Comparison of ENCODE assay signal across 8 cellular contexts in genomic region chr11:67630230-67630942, GRCh38. TPM values are rescaled to one million over a fixed set of nuclear protein-coding genes. Genes with fewer than 3 reads are reported as not detected.
DNase-seq lines count a peak whose midpoint lies in the region; ATAC-seq lines count a peak whose summit lies in the region.

No MANE protein-coding gene starts in this region.

- H3K4me3 Mint-ChIP-seq in activated CD8-positive, alpha-beta memory T cell treated with anti-CD3 and anti-CD28 coated beads, Interleukin-2, amount 10 ng/mL, durations not matched to agents 7 days and 5 days: peak overlapping the region; percentile 76

- no peaks in the 10 kb centered on the region for H3K27me3 ChIP-seq in HUES48 (ENCODE audit: control insufficient read depth, insufficient read depth, low read length)

- H3K27ac ChIP-seq in HUES48 (ENCODE audit: low read depth, low read length): peak overlapping the region; percentile 93

- peak overlapping the region; percentile 94 for H3K4me3 ChIP-seq in HUES48 (ENCODE audit: low read depth, low read length)

- H3K9me3 ChIP-seq in HUES48 (ENCODE audit: control insufficient read depth, insufficient read depth, low read length): no peaks in the 10 kb centered on the region

- H3K27me3 Mint-ChIP-seq in activated CD8-positive, alpha-beta memory T cell treated with anti-CD3 and anti-CD28 coated beads, Interleukin-2, amount 10 ng/mL, durations not matched to agents 7 days and 5 days: no peaks in the 10 kb centered on the region

- H3K9me3 Mint-ChIP-seq in activated CD8-positive, alpha-beta memory T cell treated with anti-CD3 and anti-CD28 coated beads, Interleukin-2, amount 10 ng/mL, durations not matched to agents 7 days and 5 days (ENCODE audit: low read depth): no peaks in the 10 kb centered on the region

- H3K4me1 Mint-ChIP-seq in activated CD8-positive, alpha-beta memory T cell treated with anti-CD3 and anti-CD28 coated beads, Interleukin-2, amount 10 ng/mL, durations not matched to agents 7 days and 5 days: peaks cover 13% of the 10 kb centered on the region

- peak overlapping the region; percentile 78 for H3K9ac ChIP-seq in HUES48 (ENCODE audit: low read depth, low read length)

- DNase-seq in DMS 273 treated with DMSO at 0.1 percent for 48 hours (lab: John Stamatoyannopoulos, UW): peak; percentile 83
- peak; percentile 97 for DNase-seq in NOMO-1 treated with DMSO at 0.1 percent for 48 hours (lab: John Stamatoyannopoulos, UW; ENCODE audit: unreplicated experiment)
- peak; percentile 99 for DNase-seq in activated CD8-positive, alpha-beta memory T cell treated with anti-CD3 and anti-CD28 coated beads, Interleukin-2, amount 10 ng/mL, durations not matched to agents 7 days and 5 days
- peak; percentile 97 for DNase-seq in epidermal melanocyte (ENCODE audit: insufficient read length, low spot score)
- peak; percentile 79 for DNase-seq in middle frontal gyrus (ENCODE audit: extremely low spot score, low spot score)
- DNase-seq in stimulated activated CD8-positive, alpha-beta memory T cell treated with anti-CD3 and anti-CD28 coated beads, Interleukin-4, amount 100 ng/mL, for 24 hours (ENCODE audit: low read depth): peak; percentile 93

- CTCF ChIA-PET in activated CD8-positive, alpha-beta memory T cell treated with anti-CD3 and anti-CD28 coated beads, Interleukin-2, amount 10 ng/mL, durations not matched to agents 7 days and 5 days (lab: Charles Lee): interaction anchor here (0.7 to 8.4 kb wide), 23 partner anchors 9 to 293 kb away, joined by 3 to 157 read pairs (median 8); partner anchors contain the start of genes ACY3, GSTP1, POLD4 and TBX10

- H3K27ac Mint-ChIP-seq in activated CD8-positive, alpha-beta memory T cell treated with anti-CD3 and anti-CD28 coated beads, Interleukin-2, amount 10 ng/mL, durations not matched to agents 7 days and 5 days: peak overlapping the region; percentile 87

- ATAC-seq in GM21423 (IDR thresholded peaks at IDR 0.05; ENCODE audit: unreplicated experiment): peak; percentile 66
- peak; percentile 76 for ATAC-seq in activated CD8-positive, alpha-beta memory T cell treated with anti-CD3 and anti-CD28 coated beads, Interleukin-2, amount 10 ng/mL, durations not matched to agents 7 days and 5 days

- H3K4me1 ChIP-seq in HUES48 (ENCODE audit: control insufficient read depth, insufficient read depth, low read length): peaks cover 11% of the 10 kb centered on the region; the same call in 1 of the 2 replicates

- H3K36me3 ChIP-seq in HUES48 (ENCODE audit: control insufficient read depth, insufficient read depth, low read length): peaks cover 6% of the 10 kb centered on the region

- no peaks in the 10 kb centered on the region for H3K36me3 Mint-ChIP-seq in activated CD8-positive, alpha-beta memory T cell treated with anti-CD3 and anti-CD28 coated beads, Interleukin-2, amount 10 ng/mL, durations not matched to agents 7 days and 5 days

RNA-seq across cellular contexts. Expression of gene NUDT8, which starts 0.6 kb away (rescaled TPM):
- 10 to 100 TPM; 15.3 to 16.7 TPM for total RNA-seq in activated CD8-positive, alpha-beta memory T cell treated with anti-CD3 and anti-CD28 coated beads, Interleukin-2, amount 10 ng/mL, durations not matched to agents 7 days and 5 days

RNA-seq across cellular contexts. Expression of gene TBX10, which starts 9.2 kb away (rescaled TPM):
- total RNA-seq in activated CD8-positive, alpha-beta memory T cell treated with anti-CD3 and anti-CD28 coated beads, Interleukin-2, amount 10 ng/mL, durations not matched to agents 7 days and 5 days: not detected

RNA-seq across cellular contexts. Expression of gene ACY3, which starts 20.1 kb away (rescaled TPM):
- under 1 TPM; 0.53 to 0.75 TPM for total RNA-seq in activated CD8-positive, alpha-beta memory T cell treated with anti-CD3 and anti-CD28 coated beads, Interleukin-2, amount 10 ng/mL, durations not matched to agents 7 days and 5 days

RNA-seq across cellular contexts. Expression of gene NDUFV1, which starts 23.6 kb away (rescaled TPM):
- 100 to 1,000 TPM; 239 to 252 TPM for total RNA-seq in activated CD8-positive, alpha-beta memory T cell treated with anti-CD3 and anti-CD28 coated beads, Interleukin-2, amount 10 ng/mL, durations not matched to agents 7 days and 5 days

RNA-seq across cellular contexts. Expression of gene ALDH3B2, which starts 44.0 kb away (rescaled TPM):
- total RNA-seq in activated CD8-positive, alpha-beta memory T cell treated with anti-CD3 and anti-CD28 coated beads, Interleukin-2, amount 10 ng/mL, durations not matched to agents 7 days and 5 days: not detected

Comparison
In these comparisons a context has a peak if more than half of its experiments do, and no peak if none do; other contexts are left out.
1. Peak in every context shown above with its lines: DNase-seq, ATAC-seq, H3K4me3 ChIP-seq and H3K27ac ChIP-seq.